In genomic region chr1:232404227-232404626, GRCh38 we compare ENCODE assay signal across 32 cellular contexts.
"Had no signal": no experiment of that assay in that cellular context is flagged by ENCODE, and none has a peak within 500 bp of the region (broad histone marks: within the 10 kb centered on the region; RNA-seq: fewer than 3 reads in every experiment).

No MANE protein-coding gene starts in this region.

- H3K9me3 Mint-ChIP-seq: activated naive CD8-positive, alpha-beta T cell treated with anti-CD3 and anti-CD28 coated beads, Interleukin-2, amount 50 U/mL, for 24 hours; activated T-helper 2 cell treated with anti-CD3 and anti-CD28 coated beads, Interferon-gamma antibody, Interleukin-2, Interleukin-4, amounts not matched to agents 10 μg/mL and 5 μg/mL and 100 μg/mL, durations not matched to agents 14 hours and 24 hours and 36 hours had no signal

- H3K36me3 Mint-ChIP-seq: activated CD8-positive, alpha-beta memory T cell treated with anti-CD3 and anti-CD28 coated beads, Interleukin-2, amount 10 ng/mL, durations not matched to agents 7 days and 5 days; activated naive CD8-positive, alpha-beta T cell had no signal

- H3K4me1 Mint-ChIP-seq: activated CD4-positive, alpha-beta memory T cell treated with anti-CD3 and anti-CD28 coated beads, Interleukin-2, amount 10 ng/mL, durations not matched to agents 7 days and 5 days; activated CD8-positive, alpha-beta memory T cell treated with anti-CD3 and anti-CD28 coated beads, Interleukin-2, amount 10 ng/mL, durations not matched to agents 7 days and 5 days; activated naive CD8-positive, alpha-beta T cell treated with anti-CD3 and anti-CD28 coated beads, Interleukin-2, amount 50 U/mL, for 24 hours; WTC11 had no signal

- H3K27me3 Mint-ChIP-seq: activated CD4-positive, alpha-beta memory T cell treated with anti-CD3 and anti-CD28 coated beads, Interleukin-2, amount 10 ng/mL, durations not matched to agents 7 days and 5 days; activated CD8-positive, alpha-beta memory T cell treated with anti-CD3 and anti-CD28 coated beads, Interleukin-2, amount 10 ng/mL, durations not matched to agents 7 days and 5 days; activated naive CD8-positive, alpha-beta T cell treated with anti-CD3 and anti-CD28 coated beads, Interleukin-2, amount 50 U/mL, for 24 hours had no signal

- H3K27ac Mint-ChIP-seq: activated CD4-positive, alpha-beta memory T cell treated with anti-CD3 and anti-CD28 coated beads, Interleukin-2, amount 10 ng/mL, durations not matched to agents 7 days and 5 days; activated CD8-positive, alpha-beta memory T cell treated with anti-CD3 and anti-CD28 coated beads, Interleukin-2, amount 10 ng/mL, durations not matched to agents 7 days and 5 days; activated naive CD4-positive, alpha-beta T cell treated with anti-CD3 and anti-CD28 coated beads for 36 hours; activated naive CD8-positive, alpha-beta T cell; activated naive CD8-positive, alpha-beta T cell treated with anti-CD3 and anti-CD28 coated beads, Interleukin-2, amount 50 U/mL, for 24 hours; activated T-helper 2 cell treated with anti-CD3 and anti-CD28 coated beads, Interferon-gamma antibody, Interleukin-2, Interleukin-4, amounts not matched to agents 10 μg/mL and 5 μg/mL and 100 μg/mL, durations not matched to agents 14 hours and 24 hours and 36 hours; T-helper 1 cell treated with Interleukin-12 subunit alpha and Interleukin-12 subunit beta and Interleukin-4 antibody, amounts not matched to agents 30 μg/mL and 1 μg/mL, for 36 hours; T-helper 2 cell treated with Interferon-gamma antibody and Interleukin-4, amounts not matched to agents 5 μg/mL and 100 μg/mL, for 36 hours; WTC11 had no signal

- H3K4me3 Mint-ChIP-seq: activated CD4-positive, alpha-beta memory T cell treated with anti-CD3 and anti-CD28 coated beads, Interleukin-2, amount 10 ng/mL, durations not matched to agents 7 days and 5 days; activated CD8-positive, alpha-beta memory T cell treated with anti-CD3 and anti-CD28 coated beads, Interleukin-2, amount 10 ng/mL, durations not matched to agents 7 days and 5 days; activated naive CD4-positive, alpha-beta T cell treated with anti-CD3 and anti-CD28 coated beads for 36 hours; activated naive CD8-positive, alpha-beta T cell; activated naive CD8-positive, alpha-beta T cell treated with anti-CD3 and anti-CD28 coated beads, Interleukin-2, amount 50 U/mL, for 24 hours; T-helper 1 cell treated with Interleukin-12 subunit alpha and Interleukin-12 subunit beta and Interleukin-4 antibody, amounts not matched to agents 30 μg/mL and 1 μg/mL, for 36 hours; T-helper 2 cell treated with Interferon-gamma antibody and Interleukin-4, amounts not matched to agents 5 μg/mL and 100 μg/mL, for 36 hours; WTC11 had no signal

- DNase-seq: activated CD4-positive, alpha-beta memory T cell treated with anti-CD3 and anti-CD28 coated beads, Interleukin-2, amount 10 ng/mL, durations not matched to agents 7 days and 5 days; activated CD4-positive, alpha-beta T cell treated with anti-CD3 and anti-CD28 coated beads for 48 hours; activated CD8-positive, alpha-beta memory T cell treated with anti-CD3 and anti-CD28 coated beads for 24 hours; activated CD8-positive, alpha-beta memory T cell treated with anti-CD3 and anti-CD28 coated beads, Interleukin-2, amount 10 ng/mL, durations not matched to agents 7 days and 5 days; activated CD8-positive, alpha-beta memory T cell treated with anti-CD3 and anti-CD28 coated beads, Interleukin-2, amount 50 U/mL, for 48 hours; activated gamma-delta T cell; activated naive CD4-positive, alpha-beta T cell treated with anti-CD3 and anti-CD28 coated beads for 36 hours; activated naive CD8-positive, alpha-beta T cell treated with anti-CD3 and anti-CD28 coated beads, Interleukin-2, amount 50 U/mL, for 24 hours; activated T-cell treated with anti-CD3 and anti-CD28 coated beads, Interleukin-2, amount 50 U/mL, for 1 hour; anterior cingulate cortex; brain microvascular endothelial cell; central memory CD4-positive, alpha-beta T cell; NCI-H1417; NCI-H146; NCI-H187; NCI-H2107; NCI-H2171; NCI-H510A treated with DMSO at 0.1 percent for 48 hours; NCI-H526 treated with DMSO at 0.1 percent for 48 hours; NK-92 treated with Interleukin-12 subunit alpha and Interleukin-12 subunit beta, amount 100 ng/mL, for 24 hours; PC-3; Peyer's patch; RPMI8226; SHP77 treated with DMSO at 0.1 percent for 48 hours; SK-N-SH had no signal

- ATAC-seq: activated CD4-positive, CD25-positive, alpha-beta regulatory T cell treated with anti-CD3 and anti-CD28 coated beads, Interleukin-2, amount 50 U/mL, for 24 hours; activated CD8-positive, alpha-beta memory T cell treated with anti-CD3 and anti-CD28 coated beads, Interleukin-2, amount 10 ng/mL, durations not matched to agents 7 days and 5 days; activated naive CD8-positive, alpha-beta T cell treated with anti-CD3 and anti-CD28 coated beads, Interleukin-2, amount 50 U/mL, for 24 hours; K562; PC-3; WTC11 had no signal
